ENCODE assay signal across 19 cellular contexts in genomic region chr4:8648816-8649630, GRCh38. TPM values are rescaled to one million over a fixed set of nuclear protein-coding genes. Genes with fewer than 3 reads are reported as not detected.
"Had no signal": no experiment of that assay in that cellular context is flagged by ENCODE, and none has a peak within 500 bp of the region (broad histone marks: within the 10 kb centered on the region; RNA-seq: fewer than 3 reads in every experiment).

No MANE protein-coding gene starts in this region.

- H3K27ac Mint-ChIP-seq: activated CD4-positive, alpha-beta T cell treated with anti-CD3 and anti-CD28 coated beads, Interleukin-2, amount 10 ng/mL, durations not matched to agents 7 days and 5 days; activated naive CD8-positive, alpha-beta T cell; nephron; stimulated activated effector memory CD8-positive, alpha-beta T cell treated with anti-CD3 and anti-CD28 coated beads, Interleukin-12 subunit alpha, Interleukin-12 subunit beta, amount 100 ng/mL, for 72 hours had no signal

- ATAC-seq: foreskin keratinocyte; stimulated activated effector memory CD8-positive, alpha-beta T cell treated with anti-CD3 and anti-CD28 coated beads, Interleukin-12 subunit alpha, Interleukin-12 subunit beta, amount 100 ng/mL, for 72 hours had no signal

- H3K4me1 ChIP-seq: foreskin keratinocyte, vagina had no signal

- H3K27me3 ChIP-seq: foreskin keratinocyte, thyroid gland, vagina had no signal

- H3K9me3 Mint-ChIP-seq: activated CD4-positive, alpha-beta T cell treated with anti-CD3 and anti-CD28 coated beads, Interleukin-2, amount 10 ng/mL, durations not matched to agents 7 days and 5 days; central memory CD8-positive, alpha-beta T cell; nephron; stimulated activated effector memory CD8-positive, alpha-beta T cell treated with anti-CD3 and anti-CD28 coated beads, Interleukin-12 subunit alpha, Interleukin-12 subunit beta, amount 100 ng/mL, for 72 hours had no signal

- H3K9me3 ChIP-seq: thyroid gland, vagina had no signal

- H3K4me3 ChIP-seq: thyroid gland, vagina had no signal

- DNase-seq: activated CD4-positive, alpha-beta T cell treated with anti-CD3 and anti-CD28 coated beads, Interleukin-2, amount 10 ng/mL, durations not matched to agents 7 days and 5 days; activated CD4-positive, CD25-positive, alpha-beta regulatory T cell; activated effector memory CD4-positive, alpha-beta T cell treated with Interleukin-2 at 50 U/mL for 16 hours; activated T-cell treated with anti-CD3 and anti-CD28 coated beads, Interleukin-2, amount 50 U/mL, for 1 hour; amniotic stem cell; effector memory CD4-positive, alpha-beta T cell; foreskin keratinocyte; glutamatergic neuron; hypothalamus; kidney glomerular epithelial cell; mesenchymal stem cell; thyroid gland had no signal

- H3K36me3 Mint-ChIP-seq: activated naive CD8-positive, alpha-beta T cell; stimulated activated effector memory CD8-positive, alpha-beta T cell treated with anti-CD3 and anti-CD28 coated beads, Interleukin-12 subunit alpha, Interleukin-12 subunit beta, amount 100 ng/mL, for 72 hours had no signal

- H3K36me3 ChIP-seq: thyroid gland, vagina had no signal

- H3K27me3 Mint-ChIP-seq: activated CD4-positive, alpha-beta T cell treated with anti-CD3 and anti-CD28 coated beads, Interleukin-2, amount 10 ng/mL, durations not matched to agents 7 days and 5 days; central memory CD8-positive, alpha-beta T cell had no signal

- H3K27ac ChIP-seq: foreskin keratinocyte, thyroid gland, vagina had no signal

- H3K4me3 Mint-ChIP-seq: activated CD4-positive, alpha-beta T cell treated with anti-CD3 and anti-CD28 coated beads, Interleukin-2, amount 10 ng/mL, durations not matched to agents 7 days and 5 days; activated naive CD8-positive, alpha-beta T cell; central memory CD8-positive, alpha-beta T cell; nephron; stimulated activated effector memory CD8-positive, alpha-beta T cell treated with anti-CD3 and anti-CD28 coated beads, Interleukin-12 subunit alpha, Interleukin-12 subunit beta, amount 100 ng/mL, for 72 hours had no signal

- H3K4me1 Mint-ChIP-seq: activated CD4-positive, alpha-beta T cell treated with anti-CD3 and anti-CD28 coated beads, Interleukin-2, amount 10 ng/mL, durations not matched to agents 7 days and 5 days; central memory CD8-positive, alpha-beta T cell; nephron; stimulated activated effector memory CD8-positive, alpha-beta T cell treated with anti-CD3 and anti-CD28 coated beads, Interleukin-12 subunit alpha, Interleukin-12 subunit beta, amount 100 ng/mL, for 72 hours had no signal

RNA-seq across cellular contexts. Expression of gene CPZ, which starts 56.5 kb away (rescaled TPM):
- total RNA-seq: activated CD4-positive, alpha-beta T cell treated with anti-CD3 and anti-CD28 coated beads, Interleukin-2, amount 10 ng/mL, durations not matched to agents 7 days and 5 days; activated CD8-positive, alpha-beta memory T cell treated with anti-CD3 and anti-CD28 coated beads for 36 hours; foreskin keratinocyte; pulmonary artery endothelial cell had no signal
- polyA plus RNA-seq: foreskin keratinocyte had no signal
